Comparison of ENCODE assay signal across 13 cellular contexts in the genomic region with DNA sequence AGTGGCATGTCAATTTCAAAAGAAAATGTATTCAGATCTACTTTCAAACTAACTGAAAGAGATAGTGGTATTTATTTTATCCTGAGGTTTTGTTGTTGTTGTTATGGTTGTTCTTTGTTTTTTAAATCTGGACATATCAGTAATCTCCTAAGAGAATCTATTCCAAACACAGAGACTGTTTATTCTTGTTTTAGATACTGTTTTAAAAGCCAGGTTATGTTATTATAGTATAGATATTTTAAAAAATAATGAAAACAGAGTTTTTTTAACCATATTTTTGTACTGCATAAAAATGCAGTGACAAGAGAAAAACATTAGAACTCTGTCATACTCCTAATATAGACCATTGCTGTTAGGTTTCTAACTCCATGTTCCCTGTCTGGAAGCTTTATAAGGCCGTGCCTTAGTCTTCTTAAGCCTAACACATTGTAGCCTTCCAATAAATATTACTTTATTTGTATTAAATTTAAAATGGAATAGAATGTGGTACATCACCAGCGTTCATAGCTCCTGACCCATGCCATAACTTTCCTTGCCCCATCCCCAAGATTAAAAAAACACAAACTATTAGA. TPM values are rescaled to one million over a fixed set of nuclear protein-coding genes. Genes with fewer than 3 reads are reported as not detected.
A peak's percentile ranks its signal among the peaks of the same experiment; 100 is the strongest.
DNase-seq lines count a peak whose midpoint lies in the region; ATAC-seq and TF ChIP-seq lines count a peak whose summit lies in the region.
"Had no signal": no experiment of that assay in that cellular context is flagged by ENCODE, and none has a peak within 500 bp of the region (broad histone marks: within the 10 kb centered on the region; RNA-seq: fewer than 3 reads in every experiment).

No MANE protein-coding gene starts in this region.

- POLR2A ChIA-PET in GM10248 (lab: Yijun Ruan, JAX): no interaction called here

- TF ChIP-seq CTCF in CD14-positive monocyte (IDR thresholded peaks at IDR 0.05) (no peak), HFFc6 (IDR thresholded peaks at IDR 0.05) (no peak), neutrophil (IDR thresholded peaks at IDR 0.05) (no peak), GM10248 (IDR thresholded peaks at IDR 0.05; ENCODE audit: control extremely low read depth, extremely low read depth, low read depth, missing control alignments) (no peak)

- H3K36me3 ChIP-seq in neutrophil: no peaks in the 10 kb centered on the region

- peaks cover 35 to 59% of the 10 kb centered on the region in 2 experiments for H3K4me1 ChIP-seq in neutrophil (ENCODE audit: control insufficient read depth in 1 of 2, insufficient read depth in 1 of 2, low read depth in 1 of 2, low read length in 1 of 2)
- H3K4me1 ChIP-seq: Caco-2 had no signal

- H3K27me3 ChIP-seq in neutrophil: no peaks in the 10 kb centered on the region

- H3K4me1 Mint-ChIP-seq in CD14-positive monocyte: peaks cover 60% of the 10 kb centered on the region
- peaks cover 90% of the 10 kb centered on the region for H3K4me1 Mint-ChIP-seq in HFFc6 (ENCODE audit: low read depth)

- H3K27ac Mint-ChIP-seq in CD14-positive monocyte: peak overlapping the region in 5 of 7 donors; percentile 39 to 84 (median 63)
- H3K27ac Mint-ChIP-seq in HFFc6: peak overlapping the region; percentile 69
- H3K27ac Mint-ChIP-seq: nephron had no signal

- H3K9me3 Mint-ChIP-seq in CD14-positive monocyte (no peaks in the 10 kb centered on the region), HFFc6 (peaks cover 6% of the 10 kb centered on the region; the same call in 1 of the 2 replicates)

- CTCF ChIA-PET in GM10248 (lab: Yijun Ruan, JAX): interaction anchor here (0.9 kb wide), 1 partner anchor 37 kb away, joined by 3 read pairs; no protein-coding TSS in a partner anchor

- no peak for DNase-seq in CD14-positive monocyte (ENCODE audit: low spot score)
- no peak for DNase-seq in HFFc6
- peak; percentile 51 for DNase-seq in cerebellar cortex (ENCODE audit: low spot score)
- DNase-seq in COR-L47 (lab: John Stamatoyannopoulos, UW): no peak
- no peak for DNase-seq in GM10248 (ENCODE audit: extremely low spot score)
- DNase-seq in RPMI8226: no peak
- DNase-seq: Caco-2; H7; NCI-H1436 treated with DMSO at 0.1 percent for 48 hours; stimulated activated CD8-positive, alpha-beta memory T cell treated with anti-CD3 and anti-CD28 coated beads, Interleukin-4, amount 100 ng/mL, for 48 hours had no signal

- H3K4me3 Mint-ChIP-seq in CD14-positive monocyte (no peak overlapping the region), HFFc6 (no peak overlapping the region; the same call in none of the 2 replicates)
- H3K4me3 Mint-ChIP-seq: nephron had no signal

- H3K27me3 Mint-ChIP-seq in CD14-positive monocyte (ENCODE audit: low read depth in 3 of 3) (no peaks in the 10 kb centered on the region), HFFc6 (ENCODE audit: insufficient read depth) (no peaks in the 10 kb centered on the region; the same call in 1 of the 2 replicates)

- no peak overlapping the region for H3K4me3 ChIP-seq in neutrophil (ENCODE audit: low read depth in 1 of 2, low read length in 1 of 2)

- H3K27ac ChIP-seq in neutrophil: peak overlapping the region; percentile 54

- intact Hi-C loops in CD14-positive monocyte (cut with micrococcal nuclease): loop anchor here in 1 of 2 donors (5.0 kb wide), 1 partner anchor 35 kb away; no protein-coding TSS in a partner anchor

- peaks cover 12 to 17% of the 10 kb centered on the region in 2 donors for H3K36me3 Mint-ChIP-seq in CD14-positive monocyte
- H3K36me3 Mint-ChIP-seq in HFFc6 (ENCODE audit: low read depth): peaks cover 49% of the 10 kb centered on the region

- no peak for ATAC-seq in HG03039 (IDR thresholded peaks at IDR 0.05; ENCODE audit: unreplicated experiment)

- no peaks in the 10 kb centered on the region for H3K9me3 ChIP-seq in neutrophil
- H3K9me3 ChIP-seq: Caco-2 had no signal

RNA-seq across cellular contexts. Expression of gene MBNL1, which starts 53.2 kb away (rescaled TPM):
- 100 to 1,000 TPM; 191 to 204 TPM for polyA plus RNA-seq in CD14-positive monocyte
- total RNA-seq in HFFc6 (2021; fragmentation: NEBNext Ultra II Directional; extraction: Animal tissue kit (Norgen Biotek cat#: 25700)): 100 to 1,000 TPM; 200 to 291 (median 244) TPM
